ENCODE assay signal across 22 cellular contexts in the genomic region with DNA sequence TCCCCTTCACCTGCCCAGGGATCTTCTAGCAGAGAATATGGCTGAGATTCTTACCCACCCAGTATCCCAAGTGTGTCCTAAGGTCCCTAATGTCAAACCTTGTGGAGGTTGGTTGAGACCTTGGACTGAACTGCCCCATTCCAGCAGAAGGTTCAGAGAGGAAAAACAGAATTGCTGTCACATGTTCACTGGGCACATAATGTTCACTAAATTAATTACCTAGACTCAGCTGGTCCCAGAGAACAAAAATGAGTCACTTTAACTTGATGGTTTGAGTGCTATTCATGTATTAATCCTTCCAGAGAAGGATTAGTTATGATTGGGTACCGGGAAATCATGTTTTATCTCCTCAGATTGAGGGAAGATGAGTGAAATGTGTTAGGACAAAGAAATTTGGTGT.
DNase-seq lines count a peak whose midpoint lies in the region; ATAC-seq, FAIRE-seq and TF ChIP-seq lines count a peak whose summit lies in the region.
"Had no signal": no experiment of that assay in that cellular context is flagged by ENCODE, and none has a peak within 500 bp of the region (broad histone marks: within the 10 kb centered on the region; RNA-seq: fewer than 3 reads in every experiment).

No MANE protein-coding gene starts in this region.

- no peak overlapping the region for H3K4me3 Mint-ChIP-seq in activated naive CD4-positive, alpha-beta T cell treated with anti-CD3 and anti-CD28 coated beads, Interleukin-2, amount 10 ng/mL, durations not matched to agents 7 days and 5 days
- H3K4me3 Mint-ChIP-seq in T-helper 2 cell treated with Interferon-gamma antibody and Interleukin-4, amounts not matched to agents 5 μg/mL and 100 μg/mL, for 36 hours: no peak overlapping the region
- no peak overlapping the region for H3K4me3 Mint-ChIP-seq in activated CD8-positive, alpha-beta memory T cell treated with anti-CD3 and anti-CD28 coated beads, Interleukin-2, amount 10 ng/mL, durations not matched to agents 7 days and 5 days
- H3K4me3 Mint-ChIP-seq in activated T-cell treated with anti-CD3 and anti-CD28 coated beads, Interleukin-2, amount 50 U/mL, for 72 hours: no peak overlapping the region
- H3K4me3 Mint-ChIP-seq: B cell, CD14-positive monocyte, H9, HFFc6 had no signal

- TF ChIP-seq RAD21 in H1 (IDR thresholded peaks at IDR 0.05 in 1 of 2, conservative IDR thresholded peaks at IDR 0.05 in 1 of 2; ENCODE audit: low read depth in 2 of 2, low read length in 2 of 2): no peak

- H3K23me2 ChIP-seq in H1 (ENCODE audit: low read depth, low read length): no peaks in the 10 kb centered on the region

- H3K27me3 Mint-ChIP-seq in activated naive CD4-positive, alpha-beta T cell treated with anti-CD3 and anti-CD28 coated beads, Interleukin-2, amount 10 ng/mL, durations not matched to agents 7 days and 5 days: peaks cover 12% of the 10 kb centered on the region
- peaks cover 6% of the 10 kb centered on the region for H3K27me3 Mint-ChIP-seq in T-helper 2 cell treated with Interferon-gamma antibody and Interleukin-4, amounts not matched to agents 5 μg/mL and 100 μg/mL, for 36 hours (ENCODE audit: low read depth)
- peaks cover 4% of the 10 kb centered on the region for H3K27me3 Mint-ChIP-seq in activated CD8-positive, alpha-beta memory T cell treated with anti-CD3 and anti-CD28 coated beads, Interleukin-2, amount 10 ng/mL, durations not matched to agents 7 days and 5 days
- H3K27me3 Mint-ChIP-seq in activated T-cell treated with anti-CD3 and anti-CD28 coated beads, Interleukin-2, amount 50 U/mL, for 72 hours (ENCODE audit: low read depth): peaks cover 6% of the 10 kb centered on the region

- H2BK20ac ChIP-seq in H1 (ENCODE audit: low read length): no peak overlapping the region

- H3K23ac ChIP-seq in H1 (ENCODE audit: insufficient read length): no peak overlapping the region
- H3K23ac ChIP-seq in trophoblast cell (ENCODE audit: low read length): no peak overlapping the region

- H3K14ac ChIP-seq in H1 (ENCODE audit: insufficient read length) (no peak overlapping the region), trophoblast cell (ENCODE audit: low read length) (peak overlapping the region; percentile 87)

- no peak overlapping the region for H3K9ac ChIP-seq in H1 (replicated peaks in 1 of 4; ENCODE audit: extremely low read depth in 1 of 4, low read depth in 3 of 4, low read length in 3 of 4)
- H3K9ac ChIP-seq in trophoblast cell (ENCODE audit: low read length): no peak overlapping the region

- H3K9me3 Mint-ChIP-seq in activated naive CD4-positive, alpha-beta T cell treated with anti-CD3 and anti-CD28 coated beads, Interleukin-2, amount 10 ng/mL, durations not matched to agents 7 days and 5 days: no peaks in the 10 kb centered on the region
- H3K9me3 Mint-ChIP-seq in T-helper 2 cell treated with Interferon-gamma antibody and Interleukin-4, amounts not matched to agents 5 μg/mL and 100 μg/mL, for 36 hours: peaks cover 1% of the 10 kb centered on the region
- no peaks in the 10 kb centered on the region for H3K9me3 Mint-ChIP-seq in activated CD8-positive, alpha-beta memory T cell treated with anti-CD3 and anti-CD28 coated beads, Interleukin-2, amount 10 ng/mL, durations not matched to agents 7 days and 5 days (ENCODE audit: low read depth)
- peaks cover 3 to 5% of the 10 kb centered on the region in 2 donors for H3K9me3 Mint-ChIP-seq in activated T-cell treated with anti-CD3 and anti-CD28 coated beads, Interleukin-2, amount 50 U/mL, for 72 hours
- H3K9me3 Mint-ChIP-seq: HFFc6 had no signal

- no peak overlapping the region for H4K12ac ChIP-seq in trophoblast cell (ENCODE audit: low read depth, low read length)

- H2AK5ac ChIP-seq in H1 (ENCODE audit: low read depth, low read length) (no peak overlapping the region), trophoblast cell (ENCODE audit: low read length) (peak overlapping the region; percentile 98)

- H3K18ac ChIP-seq in H1 (ENCODE audit: extremely low read depth, low read length) (no peak overlapping the region), trophoblast cell (ENCODE audit: low read length) (peak overlapping the region; percentile 71)

- H2AFZ ChIP-seq in H1 (ENCODE audit: low read length) (0 out of 2 replicates have a peak overlapping the region, but pooled peaks have one; percentile 31), trophoblast cell (ENCODE audit: insufficient read depth, low read length, poor library complexity) (no peak overlapping the region)

- H2BK15ac ChIP-seq in H1 (ENCODE audit: low read length): no peak overlapping the region

- FAIRE-seq in H1 (lab: Jason Lieb, UNC): no peak
- FAIRE-seq: A549 had no signal

- no peak overlapping the region for H2BK5ac ChIP-seq in H1 (ENCODE audit: low read depth, low read length)
- peak overlapping the region; percentile 76 for H2BK5ac ChIP-seq in trophoblast cell (ENCODE audit: low read depth, low read length, poor library complexity)

- no peak overlapping the region for H4K8ac ChIP-seq in H1 (ENCODE audit: extremely low read depth, insufficient read depth, low read length)
- no peak overlapping the region for H4K8ac ChIP-seq in trophoblast cell (ENCODE audit: low read depth, low read length)

- no peaks in the 10 kb centered on the region for H3K27me3 ChIP-seq in H1 (replicated peaks in 1 of 4; ENCODE audit: control insufficient read depth in 3 of 4, extremely low read depth in 1 of 4, insufficient read depth in 3 of 4, low read length in 3 of 4)
- H3K27me3 ChIP-seq in trophoblast cell (ENCODE audit: insufficient read depth, low read length): no peaks in the 10 kb centered on the region

- H3K36me3 Mint-ChIP-seq in activated naive CD4-positive, alpha-beta T cell treated with anti-CD3 and anti-CD28 coated beads, Interleukin-2, amount 10 ng/mL, durations not matched to agents 7 days and 5 days: no peaks in the 10 kb centered on the region
- H3K36me3 Mint-ChIP-seq in T-helper 2 cell treated with Interferon-gamma antibody and Interleukin-4, amounts not matched to agents 5 μg/mL and 100 μg/mL, for 36 hours (ENCODE audit: low read depth): no peaks in the 10 kb centered on the region
- no peaks in the 10 kb centered on the region for H3K36me3 Mint-ChIP-seq in activated CD8-positive, alpha-beta memory T cell treated with anti-CD3 and anti-CD28 coated beads, Interleukin-2, amount 10 ng/mL, durations not matched to agents 7 days and 5 days
- H3K36me3 Mint-ChIP-seq in activated T-cell treated with anti-CD3 and anti-CD28 coated beads, Interleukin-2, amount 50 U/mL, for 72 hours (ENCODE audit: insufficient read depth in 2 of 2): peaks cover 7 to 10% of the 10 kb centered on the region in 2 donors
- H3K36me3 Mint-ChIP-seq: CD14-positive monocyte had no signal

- no peak overlapping the region for H3K4me3 ChIP-seq in H1 (ENCODE audit: extremely low read depth in 1 of 4, insufficient read depth in 2 of 4, low read depth in 3 of 4, low read length in 4 of 4)
- no peak overlapping the region for H3K4me3 ChIP-seq in trophoblast cell (ENCODE audit: low read depth, low read length)
- H3K4me3 ChIP-seq: A549 had no signal

- peaks cover 0 to 3% (median 1%) of the 10 kb centered on the region in 4 experiments; a peak in 1 of 7 replicates for H3K4me1 ChIP-seq in H1 (replicated peaks in 1 of 4; ENCODE audit: control insufficient read depth in 3 of 4, insufficient read depth in 4 of 4, low read length in 3 of 4)
- H3K4me1 ChIP-seq in trophoblast cell (ENCODE audit: control insufficient read depth in 1 of 2, insufficient read depth in 2 of 2, low read length in 2 of 2): peaks cover 0 to 12% of the 10 kb centered on the region in 2 experiments
- H3K4me1 ChIP-seq: A549 had no signal

- peak; percentile 62 for DNase-seq in LHCN-M2 (ENCODE audit: low read depth)
- peak; percentile 33 for DNase-seq in RPMI7951 (ENCODE audit: low read depth)
- DNase-seq in H1 (ENCODE audit: low read depth in 1 of 2, low spot score in 2 of 2): no peak
- no peak for DNase-seq in trophoblast cell
- DNase-seq in activated naive CD4-positive, alpha-beta T cell treated with anti-CD3 and anti-CD28 coated beads, Interleukin-2, amount 10 ng/mL, durations not matched to agents 7 days and 5 days: no peak
- no peak for DNase-seq in T-helper 2 cell treated with Interferon-gamma antibody and Interleukin-4, amounts not matched to agents 5 μg/mL and 100 μg/mL, for 36 hours (ENCODE audit: low spot score)
- no peak for DNase-seq in activated CD8-positive, alpha-beta memory T cell treated with anti-CD3 and anti-CD28 coated beads, Interleukin-2, amount 10 ng/mL, durations not matched to agents 7 days and 5 days
- no peak for DNase-seq in activated T-cell treated with anti-CD3 and anti-CD28 coated beads, Interleukin-2, amount 50 U/mL, for 72 hours
- DNase-seq: GF-D8; H9; HFFc6; KBM-7; MV-4-11; NCI-H1105 treated with DMSO at 0.1 percent for 48 hours; NCI-H2081; NCI-H446; NK-92 treated with Interleukin-12 subunit alpha and Interleukin-12 subunit beta, amount 100 ng/mL, for 24 hours had no signal

- TF ChIP-seq EP300 in H1 (IDR thresholded peaks at IDR 0.05; ENCODE audit: borderline replicate concordance in 1 of 2, low read depth in 2 of 2, low read length in 2 of 2): no peak

- 100% methylated on average over 1 of the region's 1 CpG; no CpG with 5 or more reads in 1 of the 2 experiments for WGBS in H1 (ENCODE audit: extremely low coverage in 1 of 2, insufficient coverage in 1 of 2, insufficient read length in 1 of 2, insufficient replicate concordance in 2 of 2, low coverage in 1 of 2, low lambda C conversion rate in 2 of 2, missing lambda C conversion rate in 1 of 2), 2 experiments
- no CpG with 5 or more reads among the region's 1 CpG for WGBS in trophoblast cell (ENCODE audit: extremely low coverage, insufficient coverage, insufficient read length)

- no peak overlapping the region for H3K27ac Mint-ChIP-seq in activated naive CD4-positive, alpha-beta T cell treated with anti-CD3 and anti-CD28 coated beads, Interleukin-2, amount 10 ng/mL, durations not matched to agents 7 days and 5 days
- no peak overlapping the region for H3K27ac Mint-ChIP-seq in T-helper 2 cell treated with Interferon-gamma antibody and Interleukin-4, amounts not matched to agents 5 μg/mL and 100 μg/mL, for 36 hours
- H3K27ac Mint-ChIP-seq in activated CD8-positive, alpha-beta memory T cell treated with anti-CD3 and anti-CD28 coated beads, Interleukin-2, amount 10 ng/mL, durations not matched to agents 7 days and 5 days: no peak overlapping the region
- H3K27ac Mint-ChIP-seq in activated T-cell treated with anti-CD3 and anti-CD28 coated beads, Interleukin-2, amount 50 U/mL, for 72 hours: no peak overlapping the region
- H3K27ac Mint-ChIP-seq: B cell, CD14-positive monocyte, H9, HFFc6 had no signal

- TF ChIP-seq CTCF in H1 (IDR thresholded peaks at IDR 0.05; ENCODE audit: control extremely low read depth in 1 of 3, insufficient read depth in 1 of 3, low read depth in 1 of 3, low read length in 3 of 3): no peak

- POLR2A ChIA-PET in H1 (lab: Charles Lee; ENCODE audit: partially characterized antibody): no interaction called here

- H3K27ac ChIP-seq in H1 (ENCODE audit: low read depth, low read length) (no peak overlapping the region), trophoblast cell (ENCODE audit: low read depth, low read length) (no peak overlapping the region)
- H3K27ac ChIP-seq: A549 had no signal

- H3K79me1 ChIP-seq in H1 (ENCODE audit: low read depth, low read length) (no peaks in the 10 kb centered on the region), trophoblast cell (ENCODE audit: low read length) (peaks cover 7% of the 10 kb centered on the region)

- TF ChIP-seq POLR2A in H1 (IDR thresholded peaks at IDR 0.05; ENCODE audit: control extremely low read depth in 1 of 2, low read depth in 2 of 2, low read length in 2 of 2): no peak

- H3K9me3 ChIP-seq in H1 (ENCODE audit: insufficient read depth in 2 of 2, low read depth in 1 of 2, low read length in 1 of 2) (no peaks in the 10 kb centered on the region), trophoblast cell (ENCODE audit: insufficient read depth, low read depth, low read length) (no peaks in the 10 kb centered on the region)
- H3K9me3 ChIP-seq: A549 had no signal

- no peaks in the 10 kb centered on the region for H3K79me2 ChIP-seq in H1 (ENCODE audit: control insufficient read depth in 1 of 2, insufficient read depth in 2 of 2, low read length in 2 of 2)
- H3K79me2 ChIP-seq in trophoblast cell (ENCODE audit: control insufficient read depth, insufficient read depth, low read length, poor library complexity): no peaks in the 10 kb centered on the region

- no peak for ATAC-seq in activated CD8-positive, alpha-beta memory T cell treated with anti-CD3 and anti-CD28 coated beads, Interleukin-2, amount 10 ng/mL, durations not matched to agents 7 days and 5 days
- ATAC-seq in activated T-cell treated with anti-CD3 and anti-CD28 coated beads, Interleukin-2, amount 50 U/mL, for 72 hours (replicated peaks in 1 of 2): no peak
- ATAC-seq: A549, Panc1, SK-N-SH treated with all-trans-retinoic acid at 6 μM for 48 hours had no signal

- H4K5ac ChIP-seq in H1 (ENCODE audit: insufficient read length, low read depth, low read length): no peak overlapping the region

- no peaks in the 10 kb centered on the region for H4K20me1 ChIP-seq in H1 (replicated peaks in 1 of 2; ENCODE audit: control insufficient read depth in 1 of 2, insufficient read depth in 2 of 2, low read length in 2 of 2)

- H3K4me2 ChIP-seq in H1 (ENCODE audit: insufficient read depth in 1 of 2, low read depth in 2 of 2, low read length in 2 of 2) (no peak overlapping the region), trophoblast cell (ENCODE audit: low read length) (no peak overlapping the region)
- H3K4me2 ChIP-seq: A549 had no signal

- H3K56ac ChIP-seq in H1 (replicated peaks; ENCODE audit: insufficient read length, low read depth, low read length): no peak overlapping the region

- H2BK120ac ChIP-seq in H1 (replicated peaks; ENCODE audit: low read depth, low read length) (no peak overlapping the region), trophoblast cell (ENCODE audit: insufficient read depth, low read length, poor library complexity) (peak overlapping the region; percentile 86)

- H4K91ac ChIP-seq in H1 (replicated peaks; ENCODE audit: insufficient read length, low read length): no peak overlapping the region
- H4K91ac ChIP-seq in trophoblast cell (ENCODE audit: low read depth, low read length): peak overlapping the region; percentile 85

- CTCF ChIA-PET in H1 (lab: Charles Lee; ENCODE audit: partially characterized antibody): interaction anchor here (1.4 kb wide), 1 partner anchor 295 kb away, joined by 3 read pairs; no protein-coding TSS in a partner anchor
- CTCF ChIA-PET in activated naive CD4-positive, alpha-beta T cell treated with anti-CD3 and anti-CD28 coated beads, Interleukin-2, amount 10 ng/mL, durations not matched to agents 7 days and 5 days (lab: Charles Lee): no interaction called here
- CTCF ChIA-PET in activated CD8-positive, alpha-beta memory T cell treated with anti-CD3 and anti-CD28 coated beads, Interleukin-2, amount 10 ng/mL, durations not matched to agents 7 days and 5 days (lab: Charles Lee): no interaction called here

- no peaks in the 10 kb centered on the region for H3K4me1 Mint-ChIP-seq in activated naive CD4-positive, alpha-beta T cell treated with anti-CD3 and anti-CD28 coated beads, Interleukin-2, amount 10 ng/mL, durations not matched to agents 7 days and 5 days
- no peaks in the 10 kb centered on the region for H3K4me1 Mint-ChIP-seq in T-helper 2 cell treated with Interferon-gamma antibody and Interleukin-4, amounts not matched to agents 5 μg/mL and 100 μg/mL, for 36 hours (ENCODE audit: low read depth)
- H3K4me1 Mint-ChIP-seq in activated CD8-positive, alpha-beta memory T cell treated with anti-CD3 and anti-CD28 coated beads, Interleukin-2, amount 10 ng/mL, durations not matched to agents 7 days and 5 days: no peaks in the 10 kb centered on the region
- no peaks in the 10 kb centered on the region for H3K4me1 Mint-ChIP-seq in activated T-cell treated with anti-CD3 and anti-CD28 coated beads, Interleukin-2, amount 50 U/mL, for 72 hours (ENCODE audit: low read depth)
- H3K4me1 Mint-ChIP-seq: B cell, CD14-positive monocyte had no signal

- no peak overlapping the region for H2BK12ac ChIP-seq in H1 (ENCODE audit: low read depth, low read length)
- peak overlapping the region; percentile 94 for H2BK12ac ChIP-seq in trophoblast cell (ENCODE audit: low read length)

- no peak overlapping the region for H3K4ac ChIP-seq in H1 (replicated peaks; ENCODE audit: insufficient read length, low read depth, low read length)
- peak overlapping the region; percentile 83 for H3K4ac ChIP-seq in trophoblast cell (ENCODE audit: low read depth, low read length)

- H3K36me3 ChIP-seq in H1 (ENCODE audit: control insufficient read depth in 2 of 4, insufficient read depth in 4 of 4, low read length in 3 of 4) (no peaks in the 10 kb centered on the region), trophoblast cell (ENCODE audit: control insufficient read depth in 1 of 2, insufficient read depth in 2 of 2, low read length in 2 of 2) (no peaks in the 10 kb centered on the region)

Comparison
In these comparisons a context has a peak if more than half of its experiments do, and no peak if none do; other contexts are left out.
1. DNase-seq: peak in LHCN-M2 (single experiment) and RPMI7951 (single experiment); none in H1 (0 of 2), trophoblast cell (0 of 2), activated naive CD4-positive, alpha-beta T cell treated with anti-CD3 and anti-CD28 coated beads, Interleukin-2, amount 10 ng/mL, durations not matched to agents 7 days and 5 days (single experiment), T-helper 2 cell treated with Interferon-gamma antibody and Interleukin-4, amounts not matched to agents 5 μg/mL and 100 μg/mL, for 36 hours (single experiment), activated CD8-positive, alpha-beta memory T cell treated with anti-CD3 and anti-CD28 coated beads, Interleukin-2, amount 10 ng/mL, durations not matched to agents 7 days and 5 days (single experiment) and activated T-cell treated with anti-CD3 and anti-CD28 coated beads, Interleukin-2, amount 50 U/mL, for 72 hours (0 of 2).